ENCODE assay signal across 8 cellular contexts in the genomic region with DNA sequence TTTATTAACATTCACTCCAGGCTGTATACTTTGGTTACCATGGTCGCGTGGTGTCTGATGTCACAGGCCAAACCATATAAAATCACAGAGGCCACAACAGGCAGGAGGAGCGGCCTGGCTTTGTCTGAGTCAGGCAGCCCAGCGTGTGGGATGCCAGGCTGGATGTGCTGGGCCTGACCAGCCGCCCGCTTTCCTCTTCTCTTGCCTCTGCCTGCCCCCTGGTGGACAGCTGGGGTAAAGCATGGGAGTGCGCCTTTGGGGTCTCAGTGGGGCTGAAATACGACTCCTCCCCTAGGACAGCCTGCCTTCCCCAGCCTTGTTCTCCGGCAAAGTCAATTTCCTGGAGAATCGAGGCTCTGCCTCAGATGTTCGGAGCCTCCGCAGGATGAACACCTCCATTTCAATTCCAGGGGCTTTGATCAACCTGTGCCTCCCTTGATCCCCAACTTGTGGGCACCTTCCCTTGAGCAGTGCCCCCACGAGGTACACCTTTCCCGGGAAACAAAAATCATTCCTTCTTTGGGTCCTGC.
A peak's percentile ranks its signal among the peaks of the same experiment; 100 is the strongest.
DNase-seq lines count a peak whose midpoint lies in the region; ATAC-seq and TF ChIP-seq lines count a peak whose summit lies in the region.

No MANE protein-coding gene starts in this region.

- no peak for TF ChIP-seq EP300 in esophagus muscularis mucosa (IDR thresholded peaks at IDR 0.05)

- H4K20me1 ChIP-seq in BLaER1 treated with 17β-estradiol and CSF1 and Interleukin-3, amounts not matched to agents 10 nM and 100 nM, result no peaks in the 10 kb centered on the region

- peak overlapping the region in 8 of 11 experiments; percentile 11 to 60 (median 42); a peak in 11 of 22 replicates for H3K4me2 ChIP-seq in BLaER1 treated with 17β-estradiol and CSF1 and Interleukin-3, amounts not matched to agents 10 nM and 100 nM

- no peaks in the 10 kb centered on the region for H3K36me3 Mint-ChIP-seq in naive thymus-derived CD8-positive, alpha-beta T cell

- DNase-seq in HT1080 (ENCODE audit: low read depth), result peak; percentile 100
- DNase-seq in activated CD8-positive, alpha-beta memory T cell treated with anti-CD3 and anti-CD28 coated beads for 4 hours (ENCODE audit: low read depth in 2 of 2), result peak; percentile 69 to 77
- peak; percentile 95 for DNase-seq in esophagus muscularis mucosa (ENCODE audit: extremely low spot score)
- DNase-seq in naive thymus-derived CD8-positive, alpha-beta T cell, result peak; percentile 70 to 92 (median 80)
- peak; percentile 95 for DNase-seq in stimulated activated naive CD8-positive, alpha-beta T cell treated with anti-CD3 and anti-CD28 coated beads, Interleukin-15, Interleukin-2, amounts not matched to agents 100 U/mL and 50 U/mL, for 24 hours
- no peak for DNase-seq in SKM-1 treated with dmso at 0.1 percent for 144 hours (lab: John Stamatoyannopoulos, UW; ENCODE audit: unreplicated experiment)

- H3K4me1 ChIP-seq in BLaER1 treated with 17β-estradiol and CSF1 and Interleukin-3, amounts not matched to agents 10 nM and 100 nM, result peaks cover 0 to 13% (median 9%) of the 10 kb centered on the region in 10 experiments; a peak in 16 of 20 replicates
- peaks cover 8 to 29% (median 24%) of the 10 kb centered on the region in 4 donors for H3K4me1 ChIP-seq in esophagus muscularis mucosa

- H3K4me3 ChIP-seq in BLaER1 treated with 17β-estradiol and CSF1 and Interleukin-3, amounts not matched to agents 10 nM and 100 nM, result no peak overlapping the region
- peak overlapping the region in 1 of 4 donors; percentile 4 for H3K4me3 ChIP-seq in esophagus muscularis mucosa

- no peaks in the 10 kb centered on the region for H3K36me3 ChIP-seq in BLaER1 treated with 17β-estradiol and CSF1 and Interleukin-3, amounts not matched to agents 10 nM and 100 nM
- H3K36me3 ChIP-seq in esophagus muscularis mucosa, result no peaks in the 10 kb centered on the region

- no peaks in the 10 kb centered on the region for H3K9me3 ChIP-seq in BLaER1 treated with 17β-estradiol and CSF1 and Interleukin-3, amounts not matched to agents 10 nM and 100 nM (replicated peaks in 1 of 11)
- H3K9me3 ChIP-seq in esophagus muscularis mucosa, result no peaks in the 10 kb centered on the region

- ATAC-seq in GM21381 (IDR thresholded peaks at IDR 0.05; ENCODE audit: unreplicated experiment), result peak; percentile 89
- peak; percentile 93 to 96 for ATAC-seq in naive thymus-derived CD8-positive, alpha-beta T cell
- peak; percentile 93 for ATAC-seq in stimulated activated naive CD8-positive, alpha-beta T cell treated with anti-CD3 and anti-CD28 coated beads, Interleukin-15, Interleukin-2, amounts not matched to agents 100 U/mL and 50 U/mL, for 24 hours

- intact Hi-C loops in esophagus muscularis mucosa (cut with DNase I), result loop anchor here (2.0 to 5.0 kb wide), 4 partner anchors 49 to 931 kb away; partner anchors contain the start of genes LEKR1 and TIPARP

- no peaks in the 10 kb centered on the region for H3K27me3 ChIP-seq in BLaER1 treated with 17β-estradiol and CSF1 and Interleukin-3, amounts not matched to agents 10 nM and 100 nM
- no peaks in the 10 kb centered on the region for H3K27me3 ChIP-seq in esophagus muscularis mucosa

- H3K27me3 Mint-ChIP-seq in naive thymus-derived CD8-positive, alpha-beta T cell, result no peaks in the 10 kb centered on the region

- peak overlapping the region in 1 of 11 experiments; percentile 49; a peak in 2 of 22 replicates for H3K27ac ChIP-seq in BLaER1 treated with 17β-estradiol and CSF1 and Interleukin-3, amounts not matched to agents 10 nM and 100 nM
- H3K27ac ChIP-seq in esophagus muscularis mucosa (replicated peaks in 1 of 4), result peak overlapping the region in 3 of 4 donors; percentile 8 to 42 (median 36)

- H3K9me3 Mint-ChIP-seq in naive thymus-derived CD8-positive, alpha-beta T cell, result no peaks in the 10 kb centered on the region

- H3K4me3 Mint-ChIP-seq in naive thymus-derived CD8-positive, alpha-beta T cell, result peak overlapping the region in 2 of 10 donors; percentile 24 to 26

- TF ChIP-seq POLR2A in esophagus muscularis mucosa (IDR thresholded peaks at IDR 0.05; ENCODE audit: low read depth), result no peak

- 17% methylated on average over 10 of the region's 14 CpGs for WGBS in esophagus muscularis mucosa

- H3K27ac Mint-ChIP-seq in naive thymus-derived CD8-positive, alpha-beta T cell, result peak overlapping the region; percentile 7 to 79 (median 61)

- POLR2A ChIA-PET in naive thymus-derived CD8-positive, alpha-beta T cell (lab: Charles Lee), result interaction anchor here (0.6 to 3.6 kb wide), 7 partner anchors 48 to 1325 kb away, joined by 3 to 18 read pairs (median 4); partner anchors contain the start of genes SSR3 and TIPARP

- H3K4me1 Mint-ChIP-seq in naive thymus-derived CD8-positive, alpha-beta T cell, result peaks cover 0 to 16% (median 11%) of the 10 kb centered on the region in 4 donors

- H3K9ac ChIP-seq in BLaER1 treated with 17β-estradiol and CSF1 and Interleukin-3, amounts not matched to agents 10 nM and 100 nM, result peak overlapping the region in 4 of 11 experiments; percentile 1 to 50 (median 15); a peak in 3 of 22 replicates

- TF ChIP-seq CTCF in esophagus muscularis mucosa (IDR thresholded peaks at IDR 0.05), result peak in 2 of 3 experiments; percentile 96 to 97
